Comparison of ENCODE assay signal across 26 cellular contexts in genomic region chr6:44543664-44544063, GRCh38.
"Had no signal": no experiment of that assay in that cellular context is flagged by ENCODE, and none has a peak within 500 bp of the region (broad histone marks: within the 10 kb centered on the region; RNA-seq: fewer than 3 reads in every experiment).

No MANE protein-coding gene starts in this region.

- H3K27me3 ChIP-seq: left lung, ovary, spleen, suprapubic skin, tibial artery, uterus had no signal

- H3K9me3 Mint-ChIP-seq: natural killer cell; stimulated activated effector memory CD8-positive, alpha-beta T cell treated with anti-CD3 and anti-CD28 coated beads, Interleukin-12 subunit alpha, Interleukin-12 subunit beta, amount 100 ng/mL, for 72 hours; stimulated activated naive CD8-positive, alpha-beta T cell treated with anti-CD3 and anti-CD28 coated beads, Interleukin-15, Interleukin-2, amounts not matched to agents 100 ng/mL and 50 ng/mL, for 24 hours had no signal

- H3K4me1 Mint-ChIP-seq: naive B cell; natural killer cell; stimulated activated effector memory CD8-positive, alpha-beta T cell treated with anti-CD3 and anti-CD28 coated beads, Interleukin-12 subunit alpha, Interleukin-12 subunit beta, amount 100 ng/mL, for 72 hours had no signal

- H3K9me3 ChIP-seq: left lung, lower lobe of right lung, ovary, prostate gland, spleen, suprapubic skin, thoracic aorta, tibial artery, uterus had no signal

- H3K4me1 ChIP-seq: left lung, lower lobe of right lung, prostate gland, suprapubic skin, tibial artery, uterus had no signal

- DNase-seq: hippocampal formation; kidney; left colon; lower lobe of right lung; mammary epithelial cell; mesenchymal stem cell; naive B cell; natural killer cell; nephron progenitor cell; ovary; retina; right cardiac atrium; spleen; stimulated activated CD4-positive, alpha-beta T cell treated with anti-CD3 and anti-CD28 coated beads, Interleukin-4, amount 100 ng/mL, for 24 hours; stimulated activated naive CD4-positive, alpha-beta T cell; trophoblast cell; uterus had no signal

- H3K27ac Mint-ChIP-seq: mesothelial cell of epicardium; natural killer cell; nephron progenitor cell; stimulated activated effector memory CD8-positive, alpha-beta T cell treated with anti-CD3 and anti-CD28 coated beads, Interleukin-12 subunit alpha, Interleukin-12 subunit beta, amount 100 ng/mL, for 72 hours; stimulated activated naive CD8-positive, alpha-beta T cell treated with anti-CD3 and anti-CD28 coated beads, Interleukin-15, Interleukin-2, amounts not matched to agents 100 ng/mL and 50 ng/mL, for 24 hours had no signal

- H3K27ac ChIP-seq: left lung, lower lobe of right lung, prostate gland, skin epidermis, spleen, suprapubic skin, thoracic aorta, tibial artery, uterus had no signal

- H3K36me3 Mint-ChIP-seq: mesothelial cell of epicardium; naive B cell; natural killer cell; stimulated activated effector memory CD8-positive, alpha-beta T cell treated with anti-CD3 and anti-CD28 coated beads, Interleukin-12 subunit alpha, Interleukin-12 subunit beta, amount 100 ng/mL, for 72 hours had no signal

- ATAC-seq: left colon; left lung; lower lobe of right lung; natural killer cell; right cardiac atrium; stimulated activated effector memory CD8-positive, alpha-beta T cell treated with anti-CD3 and anti-CD28 coated beads, Interleukin-12 subunit alpha, Interleukin-12 subunit beta, amount 100 ng/mL, for 72 hours had no signal

- H3K36me3 ChIP-seq: left lung, lower lobe of right lung, ovary, prostate gland, spleen, suprapubic skin, thoracic aorta, tibial artery, uterus had no signal

- H3K4me3 ChIP-seq: left lung, lower lobe of right lung, ovary, prostate gland, skin epidermis, spleen, suprapubic skin, thoracic aorta, tibial artery, uterus had no signal

- H3K4me3 Mint-ChIP-seq: mesothelial cell of epicardium; naive B cell; natural killer cell; nephron progenitor cell; stimulated activated effector memory CD8-positive, alpha-beta T cell treated with anti-CD3 and anti-CD28 coated beads, Interleukin-12 subunit alpha, Interleukin-12 subunit beta, amount 100 ng/mL, for 72 hours; stimulated activated naive CD8-positive, alpha-beta T cell treated with anti-CD3 and anti-CD28 coated beads, Interleukin-15, Interleukin-2, amounts not matched to agents 100 ng/mL and 50 ng/mL, for 24 hours had no signal
